12 cellular contexts compared by ENCODE assay signal in the genomic region with DNA sequence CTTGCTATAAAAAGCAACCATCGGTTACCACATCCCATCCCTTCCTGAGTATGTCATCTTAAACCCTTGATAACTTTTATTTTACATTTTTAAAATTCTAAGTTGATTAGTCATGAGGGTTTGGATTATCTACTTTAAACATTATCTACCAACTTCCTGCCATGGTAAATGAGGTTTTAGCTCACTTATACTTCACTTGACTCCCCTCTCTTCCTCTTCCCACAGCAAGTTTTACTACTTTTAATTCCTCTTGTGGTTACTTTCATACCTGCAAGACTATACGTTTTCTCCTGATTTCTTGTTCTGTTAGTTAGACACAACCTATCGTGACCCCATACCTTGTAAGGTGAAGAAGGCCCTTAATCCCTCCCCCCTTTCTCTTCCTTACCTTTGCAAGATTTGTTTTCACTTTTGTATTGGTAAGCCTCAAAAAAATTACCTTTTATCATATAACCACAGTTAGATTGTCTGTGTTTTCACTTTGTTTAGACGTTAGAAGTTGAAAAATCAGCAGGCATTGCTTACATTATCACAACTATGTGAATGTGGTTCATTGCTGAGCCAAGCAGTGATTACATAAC.
DNase-seq lines count a peak whose midpoint lies in the region; ATAC-seq and TF ChIP-seq lines count a peak whose summit lies in the region.
"Had no signal": no experiment of that assay in that cellular context is flagged by ENCODE, and none has a peak within 500 bp of the region (broad histone marks: within the 10 kb centered on the region; RNA-seq: fewer than 3 reads in every experiment).

No MANE protein-coding gene starts in this region.

- intact Hi-C loops in sciatic nerve (cut with DNase I), result no loop called here

- H3K9me3 ChIP-seq in mesodermal cell (ENCODE audit: control insufficient read depth, low read length), result no peaks in the 10 kb centered on the region
- H3K9me3 ChIP-seq: sigmoid colon had no signal

- H3K4me3 ChIP-seq in WI38 (ENCODE audit: low read depth, low read length) (0 out of 2 replicates have a peak overlapping the region, but pooled peaks have one; percentile 8), mesodermal cell (ENCODE audit: extremely low read depth, insufficient read depth, low read length, poor library complexity, severe bottlenecking) (no peak overlapping the region)
- H3K4me3 ChIP-seq: sigmoid colon had no signal

- peaks cover 6% of the 10 kb centered on the region for H3K4me1 ChIP-seq in mesodermal cell (ENCODE audit: control insufficient read depth, insufficient read depth, low read length, poor library complexity, severe bottlenecking)
- H3K4me1 ChIP-seq: sigmoid colon had no signal

- H3K36me3 ChIP-seq in mesodermal cell (ENCODE audit: control insufficient read depth, insufficient read depth, low read length), result no peaks in the 10 kb centered on the region
- H3K36me3 ChIP-seq: sigmoid colon had no signal

- DNase-seq in ELR (ENCODE audit: low read depth), result peak; percentile 88
- peak; percentile 49 to 61 for DNase-seq in Kasumi-1 (lab: John Stamatoyannopoulos, UW)
- no peak for DNase-seq in NAMALWA (ENCODE audit: low spot score)
- DNase-seq in sciatic nerve (ENCODE audit: low spot score), result no peak
- DNase-seq: DMS79, midbrain, NCI-H2081 treated with DMSO at 0.1 percent for 48 hours, sigmoid colon had no signal

- WGBS in mesodermal cell (ENCODE audit: insufficient coverage in 2 of 2), 2 experiments, result 67 to 95% methylated on average over 2 of the region's 4 CpGs

- TF ChIP-seq CTCF in WI38 (IDR thresholded peaks at IDR 0.05; ENCODE audit: low read depth, low read length), result no peak

- peak overlapping the region; percentile 43 for H3K27ac ChIP-seq in mesodermal cell (ENCODE audit: low read depth, low read length, severe bottlenecking)
- H3K27ac ChIP-seq: sigmoid colon, VCaP had no signal

- ATAC-seq in esophagus mucosa (no peak), sciatic nerve (no peak)

Comparison
In these comparisons a context has a peak if more than half of its experiments do, and no peak if none do; other contexts are left out.
1. DNase-seq: peak in ELR (single experiment) and Kasumi-1 (2 of 2); none in NAMALWA (single experiment) and sciatic nerve (single experiment).